8 cellular contexts compared by ENCODE assay signal in the genomic region with DNA sequence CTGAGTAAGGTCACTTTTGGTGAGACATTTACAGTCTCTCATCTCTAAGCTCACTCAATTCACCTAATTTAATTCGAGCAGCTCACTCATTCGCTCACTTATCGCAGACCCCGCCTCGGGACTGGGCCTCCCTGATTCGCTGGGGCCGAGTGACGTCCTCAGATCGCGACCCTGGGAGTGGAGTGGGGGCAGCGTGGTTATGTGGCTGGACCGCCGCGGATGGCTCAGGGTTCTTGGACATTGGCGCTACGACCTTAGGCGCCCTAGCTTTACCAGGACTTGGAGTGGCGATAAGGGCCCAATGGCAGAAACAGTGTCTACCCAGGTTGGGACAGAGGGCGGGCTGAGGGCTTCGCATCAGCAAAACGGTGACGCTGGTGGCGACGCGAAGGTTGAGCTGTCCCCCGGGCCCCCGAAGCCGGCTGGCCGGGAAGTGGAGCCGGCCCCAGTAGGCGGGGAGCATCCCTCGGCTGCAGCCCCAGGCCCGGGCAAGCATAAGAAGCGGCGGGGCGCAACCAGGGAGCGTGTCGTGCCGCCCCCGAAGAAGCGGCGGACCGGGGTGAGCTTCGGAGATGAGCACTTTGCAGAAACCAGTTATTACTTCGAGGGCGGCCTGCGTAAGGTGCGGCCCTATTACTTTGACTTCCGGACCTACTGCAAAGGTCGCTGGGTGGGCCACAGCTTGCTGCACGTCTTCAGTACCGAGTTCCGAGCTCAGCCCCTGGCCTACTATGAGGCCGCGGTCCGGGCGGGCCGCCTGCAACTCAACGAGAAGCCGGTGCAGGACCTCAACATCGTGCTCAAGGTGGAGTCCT. TPM values are rescaled to one million over a fixed set of nuclear protein-coding genes. Genes with fewer than 3 reads are reported as not detected.
DNase-seq lines count a peak whose midpoint lies in the region; ATAC-seq and TF ChIP-seq lines count a peak whose summit lies in the region.

A gene with protein sequence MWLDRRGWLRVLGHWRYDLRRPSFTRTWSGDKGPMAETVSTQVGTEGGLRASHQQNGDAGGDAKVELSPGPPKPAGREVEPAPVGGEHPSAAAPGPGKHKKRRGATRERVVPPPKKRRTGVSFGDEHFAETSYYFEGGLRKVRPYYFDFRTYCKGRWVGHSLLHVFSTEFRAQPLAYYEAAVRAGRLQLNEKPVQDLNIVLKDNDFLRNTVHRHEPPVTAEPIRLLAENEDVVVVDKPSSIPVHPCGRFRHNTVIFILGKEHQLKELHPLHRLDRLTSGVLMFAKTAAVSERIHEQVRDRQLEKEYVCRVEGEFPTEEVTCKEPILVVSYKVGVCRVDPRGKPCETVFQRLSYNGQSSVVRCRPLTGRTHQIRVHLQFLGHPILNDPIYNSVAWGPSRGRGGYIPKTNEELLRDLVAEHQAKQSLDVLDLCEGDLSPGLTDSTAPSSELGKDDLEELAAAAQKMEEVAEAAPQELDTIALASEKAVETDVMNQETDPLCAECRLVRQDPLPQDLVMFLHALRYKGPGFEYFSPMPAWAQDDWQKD (plus strand): TSS at position 161 of the 815 bp plus-strand sequence. CDS start 39 bp downstream, at position 200.

- TF ChIP-seq POLR2A in erythroblast (IDR thresholded peaks at IDR 0.05; ENCODE audit: low read length): peak; percentile 93

- CTCF ChIA-PET in CD8-positive, alpha-beta memory T cell (lab: Charles Lee): interaction anchor here (0.8 to 2.0 kb wide), 4 partner anchors 10 to 325 kb away, joined by 3 to 10 read pairs (median 4); a partner anchor contains a TSS

- H3K27ac Mint-ChIP-seq in CD8-positive, alpha-beta memory T cell: peak within 1 kb of the TSS; percentile 98 to 100 (median 99)

- peaks cover 35 to 66% (median 36%) of the 10 kb centered on the region in 3 donors for H3K4me1 Mint-ChIP-seq in CD8-positive, alpha-beta memory T cell

- peak within 1 kb of the TSS; percentile 97 for H3K4me3 ChIP-seq in CD8-positive, alpha-beta memory T cell (ENCODE audit: low read length)
- peak within 1 kb of the TSS; percentile 93 for H3K4me3 ChIP-seq in mucosa of stomach (ENCODE audit: low read length)

- H3K4me3 Mint-ChIP-seq in CD8-positive, alpha-beta memory T cell: peak within 1 kb of the TSS; percentile 94 to 98 (median 98)

- H3K4me1 ChIP-seq in CD8-positive, alpha-beta memory T cell (ENCODE audit: insufficient read depth, low read length): peaks cover 24% of the 10 kb centered on the region
- peaks cover 15% of the 10 kb centered on the region for H3K4me1 ChIP-seq in mucosa of stomach (ENCODE audit: control insufficient read depth, insufficient read depth, low read length)

- DNase-seq in CD8-positive, alpha-beta memory T cell: peak; percentile 87 to 94 (median 88)
- DNase-seq in KBM-7: peak; percentile 91
- peak; percentile 90 for DNase-seq in activated T-cell treated with anti-CD3 and anti-CD28 coated beads for 48 hours (ENCODE audit: low read depth)
- peak; percentile 96 to 97 for DNase-seq in erythroblast (lab: John Stamatoyannopoulos, UW)
- DNase-seq in stimulated activated CD8-positive, alpha-beta memory T cell treated with anti-CD3 and anti-CD28 coated beads, Interleukin-4, amount 100 ng/mL, for 4 hours (ENCODE audit: low read depth in 2 of 2, low spot score in 1 of 2): peak; percentile 85 to 87

- H3K27me3 Mint-ChIP-seq in CD8-positive, alpha-beta memory T cell: peaks cover 0 to 5% of the 10 kb centered on the region in 2 donors

- H3K36me3 ChIP-seq in CD8-positive, alpha-beta memory T cell (ENCODE audit: insufficient read depth, low read length): peaks cover 17% of the 10 kb centered on the region
- no peaks in the 10 kb centered on the region for H3K36me3 ChIP-seq in mucosa of stomach (ENCODE audit: control insufficient read depth, insufficient read depth, low read length)

- ATAC-seq in GM21390 (IDR thresholded peaks at IDR 0.05; ENCODE audit: unreplicated experiment): peak; percentile 49

- no peaks in the 10 kb centered on the region for H3K27me3 ChIP-seq in CD8-positive, alpha-beta memory T cell (ENCODE audit: insufficient read depth, low read length, poor library complexity, severe bottlenecking)
- no peaks in the 10 kb centered on the region for H3K27me3 ChIP-seq in mucosa of stomach (ENCODE audit: control insufficient read depth, insufficient read depth, low read length)

- in situ Hi-C loops in KBM-7 (cut with MboI; ENCODE audit: low pct_unique_long_range_greater_than_20kb, low sequenced_read_pairs): no loop called here

- H3K36me3 Mint-ChIP-seq in CD8-positive, alpha-beta memory T cell: peaks cover 0 to 43% (median 5%) of the 10 kb centered on the region in 3 donors

- peak within 1 kb of the TSS; percentile 99 for H3K27ac ChIP-seq in CD8-positive, alpha-beta memory T cell (ENCODE audit: low read depth, low read length)

- no peaks in the 10 kb centered on the region for H3K9me3 ChIP-seq in CD8-positive, alpha-beta memory T cell (ENCODE audit: low read length)
- H3K9me3 ChIP-seq in mucosa of stomach (ENCODE audit: control insufficient read depth, low read length): no peaks in the 10 kb centered on the region

- POLR2A ChIA-PET in CD8-positive, alpha-beta memory T cell (lab: Charles Lee): interaction anchor here (1.2 to 1.6 kb wide), 4 partner anchors 21 to 325 kb away, joined by 3 to 15 read pairs (median 8); a partner anchor contains a TSS

- peak within 1 kb of the TSS; percentile 76 for H3K9ac ChIP-seq in mucosa of stomach (ENCODE audit: low read length)

- no peaks in the 10 kb centered on the region for H3K9me3 Mint-ChIP-seq in CD8-positive, alpha-beta memory T cell

TF ChIP-seq in PFSK-1, 5 proteins besides CTCF, POLR2A, EP300 and RAD21:
- peak; percentile 96 for TF ChIP-seq POLR2AphosphoS5 (IDR thresholded peaks at IDR 0.05; ENCODE audit: low read depth, low read length)
- peak; percentile 98; the same call in 1 of the 2 replicates for TF ChIP-seq SIN3A (IDR thresholded peaks at IDR 0.05; ENCODE audit: borderline replicate concordance, insufficient read depth, low read length)
- TF ChIP-seq TAF1 (IDR thresholded peaks at IDR 0.05; ENCODE audit: borderline replicate concordance, insufficient read depth, low read length): peak; percentile 77
- TF ChIP-seq FOXP2 (optimal IDR thresholded peaks at IDR 0.05; ENCODE audit: borderline replicate concordance, extremely low read depth, extremely low read length, insufficient read depth): peak; percentile 73
- TF ChIP-seq, protein P1, sequence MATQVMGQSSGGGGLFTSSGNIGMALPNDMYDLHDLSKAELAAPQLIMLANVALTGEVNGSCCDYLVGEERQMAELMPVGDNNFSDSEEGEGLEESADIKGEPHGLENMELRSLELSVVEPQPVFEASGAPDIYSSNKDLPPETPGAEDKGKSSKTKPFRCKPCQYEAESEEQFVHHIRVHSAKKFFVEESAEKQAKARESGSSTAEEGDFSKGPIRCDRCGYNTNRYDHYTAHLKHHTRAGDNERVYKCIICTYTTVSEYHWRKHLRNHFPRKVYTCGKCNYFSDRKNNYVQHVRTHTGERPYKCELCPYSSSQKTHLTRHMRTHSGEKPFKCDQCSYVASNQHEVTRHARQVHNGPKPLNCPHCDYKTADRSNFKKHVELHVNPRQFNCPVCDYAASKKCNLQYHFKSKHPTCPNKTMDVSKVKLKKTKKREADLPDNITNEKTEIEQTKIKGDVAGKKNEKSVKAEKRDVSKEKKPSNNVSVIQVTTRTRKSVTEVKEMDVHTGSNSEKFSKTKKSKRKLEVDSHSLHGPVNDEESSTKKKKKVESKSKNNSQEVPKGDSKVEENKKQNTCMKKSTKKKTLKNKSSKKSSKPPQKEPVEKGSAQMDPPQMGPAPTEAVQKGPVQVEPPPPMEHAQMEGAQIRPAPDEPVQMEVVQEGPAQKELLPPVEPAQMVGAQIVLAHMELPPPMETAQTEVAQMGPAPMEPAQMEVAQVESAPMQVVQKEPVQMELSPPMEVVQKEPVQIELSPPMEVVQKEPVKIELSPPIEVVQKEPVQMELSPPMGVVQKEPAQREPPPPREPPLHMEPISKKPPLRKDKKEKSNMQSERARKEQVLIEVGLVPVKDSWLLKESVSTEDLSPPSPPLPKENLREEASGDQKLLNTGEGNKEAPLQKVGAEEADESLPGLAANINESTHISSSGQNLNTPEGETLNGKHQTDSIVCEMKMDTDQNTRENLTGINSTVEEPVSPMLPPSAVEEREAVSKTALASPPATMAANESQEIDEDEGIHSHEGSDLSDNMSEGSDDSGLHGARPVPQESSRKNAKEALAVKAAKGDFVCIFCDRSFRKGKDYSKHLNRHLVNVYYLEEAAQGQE (IDR thresholded peaks at IDR 0.05; ENCODE audit: insufficient read depth in 1 of 2, low read depth in 2 of 2, low read length in 2 of 2): peak in 1 of 2 experiments; percentile 45; a peak in 1 of 4 replicates

RNA-seq across cellular contexts. Expression of the gene that starts here (rescaled TPM):
- total RNA-seq in CD8-positive, alpha-beta memory T cell: 10 to 100 TPM; 25.1 to 30.3 TPM
- polyA plus RNA-seq in CD8-positive, alpha-beta memory T cell: 20.8 TPM
- 26.8 TPM for polyA plus RNA-seq in PFSK-1 (2012; ENCODE audit: insufficient read length, low read depth)

Comparison
In these comparisons a context has a peak if more than half of its experiments do, and no peak if none do; other contexts are left out.
1. Peak in every context shown above with its lines: DNase-seq, ATAC-seq, H3K4me3 ChIP-seq and H3K27ac ChIP-seq.